In the genomic region with DNA sequence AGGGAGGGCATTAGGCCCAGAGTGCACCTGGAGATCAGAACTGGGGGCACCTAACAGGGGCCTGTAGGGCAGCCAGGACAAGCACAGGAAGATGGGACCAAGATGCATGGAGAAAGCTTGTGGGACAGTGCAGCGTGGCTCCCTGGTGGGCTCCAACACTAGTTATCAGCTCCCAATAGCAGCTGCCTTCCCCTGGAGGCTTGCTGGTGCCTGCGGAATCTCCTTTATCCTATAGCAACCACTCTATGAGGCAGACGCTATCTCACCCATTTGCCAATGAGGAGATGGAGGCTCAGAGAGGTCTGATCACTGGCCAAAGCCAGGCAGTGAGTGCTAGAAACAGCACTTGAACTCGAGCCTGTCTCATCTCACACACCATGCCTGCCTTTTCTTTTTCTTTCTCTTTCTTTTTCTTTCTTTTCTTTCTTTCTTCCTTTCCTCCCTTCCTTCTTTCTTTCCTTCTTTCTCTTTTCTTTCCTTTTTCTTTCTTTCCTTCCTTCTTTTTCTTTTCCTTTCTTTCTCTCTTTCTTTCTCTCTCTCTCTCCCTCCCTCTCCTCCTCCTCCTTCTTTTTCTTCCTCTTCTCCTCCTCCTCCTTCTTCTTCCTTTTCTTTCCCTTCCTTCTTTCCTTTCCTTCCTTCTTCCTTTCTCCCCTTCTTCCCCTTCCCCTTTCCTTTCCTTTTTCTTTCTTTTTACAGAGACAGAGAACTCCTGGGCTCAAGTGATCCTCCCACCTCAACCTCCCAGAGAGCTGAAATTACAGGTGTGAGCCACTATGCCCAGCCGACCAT, we compare ENCODE assay signal across 24 cellular contexts. TPM values are rescaled to one million over a fixed set of nuclear protein-coding genes. Genes with fewer than 3 reads are reported as not detected.
DNase-seq lines count a peak whose midpoint lies in the region; ATAC-seq and TF ChIP-seq lines count a peak whose summit lies in the region.
"Had no signal": no experiment of that assay in that cellular context is flagged by ENCODE, and none has a peak within 500 bp of the region (broad histone marks: within the 10 kb centered on the region; RNA-seq: fewer than 3 reads in every experiment).

No MANE protein-coding gene starts in this region.

- POLR2A ChIA-PET in activated CD8-positive, alpha-beta T cell treated with anti-CD3 and anti-CD28 coated beads for 36 hours (lab: Charles Lee) = no interaction called here
- POLR2A ChIA-PET in activated CD8-positive, alpha-beta T cell treated with anti-CD3 and anti-CD28 coated beads, Interleukin-2, amount 10 ng/mL, durations not matched to agents 7 days and 5 days (lab: Charles Lee) = no interaction called here
- POLR2A ChIA-PET in WTC11 (lab: Charles Lee) = no interaction called here

- DNase-seq in activated CD8-positive, alpha-beta T cell treated with anti-CD3 and anti-CD28 coated beads for 36 hours = no peak
- no peak for DNase-seq in activated CD8-positive, alpha-beta T cell treated with anti-CD3 and anti-CD28 coated beads, Interleukin-2, amount 10 ng/mL, durations not matched to agents 7 days and 5 days
- no peak for DNase-seq in WTC11 (ENCODE audit: low spot score)
- peak; percentile 66 for DNase-seq in endodermal cell
- DNase-seq in neuronal stem cell (ENCODE audit: low spot score) = no peak
- no peak for DNase-seq in NCI-H1436 treated with DMSO at 0.1 percent for 48 hours (lab: John Stamatoyannopoulos, UW)
- DNase-seq: AML-193; CD8-positive, alpha-beta T cell; COR-L47; DMS 273 treated with DMSO at 0.1 percent for 48 hours; DMS53; DND-41; EL; H7; KG1 had no signal

- H2AK5ac ChIP-seq in neuronal stem cell (ENCODE audit: low read depth, low read length) = peak overlapping the region; percentile 83

- no peaks in the 10 kb centered on the region for H3K36me3 Mint-ChIP-seq in activated CD8-positive, alpha-beta T cell treated with anti-CD3 and anti-CD28 coated beads for 36 hours (ENCODE audit: low read depth)
- no peaks in the 10 kb centered on the region for H3K36me3 Mint-ChIP-seq in activated CD8-positive, alpha-beta T cell treated with anti-CD3 and anti-CD28 coated beads, Interleukin-2, amount 10 ng/mL, durations not matched to agents 7 days and 5 days (ENCODE audit: low read depth)
- no peaks in the 10 kb centered on the region for H3K36me3 Mint-ChIP-seq in WTC11
- no peaks in the 10 kb centered on the region for H3K36me3 Mint-ChIP-seq in endodermal cell (ENCODE audit: low read depth)
- H3K36me3 Mint-ChIP-seq: CD8-positive, alpha-beta T cell; IgD-negative memory B cell had no signal

- peak; percentile 28 for TF ChIP-seq CTCF in activated CD8-positive, alpha-beta T cell treated with anti-CD3 and anti-CD28 coated beads for 36 hours (IDR thresholded peaks at IDR 0.05)
- no peak for TF ChIP-seq CTCF in WTC11 (IDR thresholded peaks at IDR 0.05)
- no peak for TF ChIP-seq CTCF in endodermal cell (conservative IDR thresholded peaks at IDR 0.05)

- H3K36me3 ChIP-seq in endodermal cell (ENCODE audit: control insufficient read depth, insufficient read depth, low read length) (no peaks in the 10 kb centered on the region), neuronal stem cell (replicated peaks in 1 of 2; ENCODE audit: control insufficient read depth in 2 of 2, insufficient read depth in 2 of 2, low read length in 2 of 2) (no peaks in the 10 kb centered on the region)
- H3K36me3 ChIP-seq: BLaER1 treated with 17β-estradiol and CSF1 and Interleukin-3, amounts not matched to agents 10 nM and 100 nM had no signal

- peak overlapping the region; percentile 35 for H2BK5ac ChIP-seq in neuronal stem cell (ENCODE audit: low read length)

- no peak for ATAC-seq in activated CD8-positive, alpha-beta T cell treated with anti-CD3 and anti-CD28 coated beads for 36 hours
- no peak for ATAC-seq in activated CD8-positive, alpha-beta T cell treated with anti-CD3 and anti-CD28 coated beads, Interleukin-2, amount 10 ng/mL, durations not matched to agents 7 days and 5 days
- ATAC-seq in WTC11 (no peak), HG03108 (IDR thresholded peaks at IDR 0.05; ENCODE audit: unreplicated experiment) (no peak), SK-N-SH treated with all-trans-retinoic acid at 6 μM for 48 hours (no peak)
- ATAC-seq: CD8-positive, alpha-beta T cell; GM12878 had no signal

- H2BK12ac ChIP-seq in neuronal stem cell (ENCODE audit: low read length) = no peak overlapping the region

- H3K9me3 Mint-ChIP-seq in activated CD8-positive, alpha-beta T cell treated with anti-CD3 and anti-CD28 coated beads for 36 hours = no peaks in the 10 kb centered on the region
- H3K9me3 Mint-ChIP-seq in activated CD8-positive, alpha-beta T cell treated with anti-CD3 and anti-CD28 coated beads, Interleukin-2, amount 10 ng/mL, durations not matched to agents 7 days and 5 days (ENCODE audit: insufficient read depth) = no peaks in the 10 kb centered on the region
- H3K9me3 Mint-ChIP-seq in WTC11 (peaks cover 6% of the 10 kb centered on the region), endodermal cell (peaks cover 3% of the 10 kb centered on the region)
- H3K9me3 Mint-ChIP-seq: CD8-positive, alpha-beta T cell had no signal

- intact Hi-C loops in activated CD8-positive, alpha-beta T cell treated with anti-CD3 and anti-CD28 coated beads for 36 hours (cut with micrococcal nuclease) = no loop called here

- H3K18ac ChIP-seq in neuronal stem cell (ENCODE audit: low read length) = no peak overlapping the region

- H3K14ac ChIP-seq in neuronal stem cell (ENCODE audit: low read length) = no peak overlapping the region

- H3K4me2 ChIP-seq in neuronal stem cell (ENCODE audit: insufficient read depth, low read length, poor library complexity, severe bottlenecking) = no peak overlapping the region
- H3K4me2 ChIP-seq: A549; BLaER1 treated with 17β-estradiol and CSF1 and Interleukin-3, amounts not matched to agents 10 nM and 100 nM had no signal

- H3K4me3 ChIP-seq in endodermal cell (ENCODE audit: low read length) (no peak overlapping the region), neuronal stem cell (ENCODE audit: low read length in 2 of 2) (no peak overlapping the region)
- H3K4me3 ChIP-seq: A549; BLaER1 treated with 17β-estradiol and CSF1 and Interleukin-3, amounts not matched to agents 10 nM and 100 nM; GM12878; GM23248 had no signal

- H3K27ac Mint-ChIP-seq in activated CD8-positive, alpha-beta T cell treated with anti-CD3 and anti-CD28 coated beads for 36 hours = no peak overlapping the region
- no peak overlapping the region for H3K27ac Mint-ChIP-seq in activated CD8-positive, alpha-beta T cell treated with anti-CD3 and anti-CD28 coated beads, Interleukin-2, amount 10 ng/mL, durations not matched to agents 7 days and 5 days
- H3K27ac Mint-ChIP-seq in WTC11 = no peak overlapping the region
- no peak overlapping the region for H3K27ac Mint-ChIP-seq in endodermal cell
- H3K27ac Mint-ChIP-seq: CD8-positive, alpha-beta T cell; IgD-negative memory B cell had no signal

- WGBS in endodermal cell (ENCODE audit: insufficient coverage in 1 of 2, insufficient read length in 1 of 2), 2 experiments = 67 to 78% methylated on average over 5 of the region's 5 CpGs
- WGBS in neuronal stem cell (ENCODE audit: extremely low coverage in 2 of 2, insufficient read length in 2 of 2, insufficient replicate concordance in 1 of 2), 2 donors = no CpG with 5 or more reads among the region's 5 CpGs

- H2BK120ac ChIP-seq in neuronal stem cell (ENCODE audit: low read depth, low read length) = no peak overlapping the region

- no peaks in the 10 kb centered on the region for H3K4me1 Mint-ChIP-seq in activated CD8-positive, alpha-beta T cell treated with anti-CD3 and anti-CD28 coated beads for 36 hours (ENCODE audit: low read depth)
- H3K4me1 Mint-ChIP-seq in activated CD8-positive, alpha-beta T cell treated with anti-CD3 and anti-CD28 coated beads, Interleukin-2, amount 10 ng/mL, durations not matched to agents 7 days and 5 days (ENCODE audit: low read depth) = no peaks in the 10 kb centered on the region
- H3K4me1 Mint-ChIP-seq in WTC11 (no peaks in the 10 kb centered on the region), endodermal cell (peaks cover 5% of the 10 kb centered on the region)
- H3K4me1 Mint-ChIP-seq: IgD-negative memory B cell had no signal

- H3K9ac ChIP-seq in endodermal cell (ENCODE audit: extremely low read depth, low read length, poor library complexity, severe bottlenecking) = no peak overlapping the region
- no peak overlapping the region for H3K9ac ChIP-seq in neuronal stem cell (ENCODE audit: low read depth, low read length, poor library complexity)
- H3K9ac ChIP-seq: BLaER1 treated with 17β-estradiol and CSF1 and Interleukin-3, amounts not matched to agents 10 nM and 100 nM; GM23248 had no signal

- H3K4me1 ChIP-seq in endodermal cell (ENCODE audit: control insufficient read depth, insufficient read depth, low read length) (peaks cover 4% of the 10 kb centered on the region), neuronal stem cell (ENCODE audit: control insufficient read depth in 2 of 2, insufficient read depth in 1 of 2, low read depth in 1 of 2, low read length in 2 of 2) (no peaks in the 10 kb centered on the region)
- H3K4me1 ChIP-seq: A549 had no signal

- no peak overlapping the region for H3K27ac ChIP-seq in endodermal cell (ENCODE audit: low read depth, low read length)
- no peak overlapping the region for H3K27ac ChIP-seq in neuronal stem cell (replicated peaks; ENCODE audit: low read length)
- H3K27ac ChIP-seq: 22Rv1; A549; BLaER1 treated with 17β-estradiol and CSF1 and Interleukin-3, amounts not matched to agents 10 nM and 100 nM; GM23248 had no signal

- no peak overlapping the region for H3K4me3 Mint-ChIP-seq in activated CD8-positive, alpha-beta T cell treated with anti-CD3 and anti-CD28 coated beads for 36 hours
- no peak overlapping the region for H3K4me3 Mint-ChIP-seq in activated CD8-positive, alpha-beta T cell treated with anti-CD3 and anti-CD28 coated beads, Interleukin-2, amount 10 ng/mL, durations not matched to agents 7 days and 5 days
- H3K4me3 Mint-ChIP-seq in WTC11 (no peak overlapping the region), endodermal cell (no peak overlapping the region)
- H3K4me3 Mint-ChIP-seq: CD8-positive, alpha-beta T cell; IgD-negative memory B cell had no signal

- no peak overlapping the region for H2AFZ ChIP-seq in neuronal stem cell (ENCODE audit: low read length)
- H2AFZ ChIP-seq: GM23248 had no signal

- no peaks in the 10 kb centered on the region for H3K27me3 ChIP-seq in endodermal cell (ENCODE audit: control insufficient read depth, insufficient read depth, low read length, poor library complexity, severe bottlenecking)
- no peaks in the 10 kb centered on the region for H3K27me3 ChIP-seq in neuronal stem cell (ENCODE audit: control insufficient read depth in 3 of 3, insufficient read depth in 3 of 3, low read depth in 1 of 3, low read length in 3 of 3)
- H3K27me3 ChIP-seq: BLaER1 treated with 17β-estradiol and CSF1 and Interleukin-3, amounts not matched to agents 10 nM and 100 nM had no signal

- H2BK15ac ChIP-seq in neuronal stem cell (ENCODE audit: low read length) = peak overlapping the region; percentile 79

- no peaks in the 10 kb centered on the region for H3K9me3 ChIP-seq in endodermal cell (ENCODE audit: control insufficient read depth, low read length)
- no peaks in the 10 kb centered on the region for H3K9me3 ChIP-seq in neuronal stem cell (replicated peaks in 1 of 2; ENCODE audit: control insufficient read depth in 2 of 2, insufficient read depth in 1 of 2, low read depth in 1 of 2, low read length in 2 of 2)
- H3K9me3 ChIP-seq: A549 had no signal

- CTCF ChIA-PET in activated CD8-positive, alpha-beta T cell treated with anti-CD3 and anti-CD28 coated beads for 36 hours (lab: Charles Lee) = no interaction called here
- CTCF ChIA-PET in activated CD8-positive, alpha-beta T cell treated with anti-CD3 and anti-CD28 coated beads, Interleukin-2, amount 10 ng/mL, durations not matched to agents 7 days and 5 days (lab: Charles Lee) = no interaction called here
- CTCF ChIA-PET in WTC11 (lab: Charles Lee) = no interaction called here

- no peak overlapping the region for H4K91ac ChIP-seq in neuronal stem cell (ENCODE audit: low read depth, low read length, poor library complexity)

- peak overlapping the region; percentile 25 for H3K23ac ChIP-seq in neuronal stem cell (ENCODE audit: low read depth, low read length, poor library complexity)

- H3K4ac ChIP-seq in neuronal stem cell (ENCODE audit: low read length) = no peak overlapping the region

- no peak overlapping the region for H4K8ac ChIP-seq in neuronal stem cell (ENCODE audit: low read depth, low read length)

- no peaks in the 10 kb centered on the region for H3K27me3 Mint-ChIP-seq in activated CD8-positive, alpha-beta T cell treated with anti-CD3 and anti-CD28 coated beads for 36 hours
- H3K27me3 Mint-ChIP-seq in activated CD8-positive, alpha-beta T cell treated with anti-CD3 and anti-CD28 coated beads, Interleukin-2, amount 10 ng/mL, durations not matched to agents 7 days and 5 days (ENCODE audit: low read depth) = peaks cover 4% of the 10 kb centered on the region
- H3K27me3 Mint-ChIP-seq in WTC11 (ENCODE audit: low read depth) = no peaks in the 10 kb centered on the region; the same call in 1 of the 2 replicates
- H3K27me3 Mint-ChIP-seq in endodermal cell (ENCODE audit: insufficient read depth) = peaks cover 2% of the 10 kb centered on the region

- H3K79me1 ChIP-seq in neuronal stem cell (ENCODE audit: low read depth, low read length) = no peaks in the 10 kb centered on the region

RNA-seq across cellular contexts. Expression of gene SEC14L4, which starts 16.1 kb away (rescaled TPM):
- total RNA-seq in activated CD8-positive, alpha-beta T cell treated with anti-CD3 and anti-CD28 coated beads for 36 hours = not detected
- not detected for total RNA-seq in activated CD8-positive, alpha-beta T cell treated with anti-CD3 and anti-CD28 coated beads, Interleukin-2, amount 10 ng/mL, durations not matched to agents 7 days and 5 days
- total RNA-seq in WTC11 (2021) = 1.9 to 2.9 TPM (median 2.8 TPM) in 3 replicates
- total RNA-seq in endodermal cell = under 1 TPM; 0.49 to 0.62 TPM
- polyA plus RNA-seq in endodermal cell (2013, experiment 1 of 2) = 0.21 TPM
- polyA plus RNA-seq in endodermal cell (2013, experiment 2 of 2) = not detected
- polyA plus RNA-seq in neuronal stem cell (2013, experiment 1 of 2) = 0.46 TPM
- 0.25 TPM for polyA plus RNA-seq in neuronal stem cell (2013, experiment 2 of 2)
- total RNA-seq: CD8-positive, alpha-beta T cell; G401; GM12878; H7 had no signal
- polyA plus RNA-seq: GM12878, IgD-negative memory B cell had no signal

RNA-seq across cellular contexts. Expression of gene SEC14L6, which starts 25.0 kb away (rescaled TPM):
- total RNA-seq in activated CD8-positive, alpha-beta T cell treated with anti-CD3 and anti-CD28 coated beads for 36 hours = not detected
- total RNA-seq in activated CD8-positive, alpha-beta T cell treated with anti-CD3 and anti-CD28 coated beads, Interleukin-2, amount 10 ng/mL, durations not matched to agents 7 days and 5 days = not detected
- 1.6 to 2.0 TPM (median 1.7 TPM) in 3 replicates for total RNA-seq in WTC11 (2021)
- 1 to 10 TPM; 1.6 to 2.1 TPM for total RNA-seq in endodermal cell
- polyA plus RNA-seq in endodermal cell (2013, experiment 1 of 2) = 1.3 TPM
- 1.2 TPM for polyA plus RNA-seq in endodermal cell (2013, experiment 2 of 2)
- 1.6 TPM for polyA plus RNA-seq in neuronal stem cell (2013, experiment 1 of 2)
- 1.8 TPM for polyA plus RNA-seq in neuronal stem cell (2013, experiment 2 of 2)
- total RNA-seq: CD8-positive, alpha-beta T cell; G401; GM12878; GM23248 had no signal
- polyA plus RNA-seq: A549, GM12878, GM23248, IgD-negative memory B cell had no signal

RNA-seq across cellular contexts. Expression of gene SEC14L3, which starts 49.7 kb away (rescaled TPM):
- total RNA-seq in activated CD8-positive, alpha-beta T cell treated with anti-CD3 and anti-CD28 coated beads for 36 hours = not detected
- total RNA-seq in activated CD8-positive, alpha-beta T cell treated with anti-CD3 and anti-CD28 coated beads, Interleukin-2, amount 10 ng/mL, durations not matched to agents 7 days and 5 days = not detected
- total RNA-seq in WTC11 (2021) (not detected in 3 replicates), endodermal cell (not detected)
- polyA plus RNA-seq in endodermal cell (2013, experiment 1 of 2) = not detected
- polyA plus RNA-seq in endodermal cell (2013, experiment 2 of 2) = not detected
- polyA plus RNA-seq in neuronal stem cell (2013, experiment 1 of 2) = not detected
- polyA plus RNA-seq in neuronal stem cell (2013, experiment 2 of 2) = not detected
- total RNA-seq: CD8-positive, alpha-beta T cell; G401; GM12878; GM23248; H7 had no signal
- polyA plus RNA-seq: GM23248, IgD-negative memory B cell had no signal

RNA-seq across cellular contexts. Expression of gene GAL3ST1, which starts 52.9 kb away (rescaled TPM):
- not detected for total RNA-seq in activated CD8-positive, alpha-beta T cell treated with anti-CD3 and anti-CD28 coated beads for 36 hours
- total RNA-seq in activated CD8-positive, alpha-beta T cell treated with anti-CD3 and anti-CD28 coated beads, Interleukin-2, amount 10 ng/mL, durations not matched to agents 7 days and 5 days = not detected
- total RNA-seq in WTC11 (2021) = 11.0 to 11.6 TPM (median 11.2 TPM) in 3 replicates
- 10 to 100 TPM; 26.4 to 28.3 TPM for total RNA-seq in endodermal cell
- polyA plus RNA-seq in endodermal cell (2013, experiment 1 of 2) = 9.8 TPM
- polyA plus RNA-seq in endodermal cell (2013, experiment 2 of 2) = 10.4 TPM
- polyA plus RNA-seq in neuronal stem cell (2013, experiment 1 of 2) = 13.1 TPM
- polyA plus RNA-seq in neuronal stem cell (2013, experiment 2 of 2) = 11.8 TPM
- total RNA-seq: CD8-positive, alpha-beta T cell; G401; GM12878; GM23248 had no signal
- polyA plus RNA-seq: GM12878, GM23248, IgD-negative memory B cell had no signal
